Comparison of ENCODE assay signal across 8 cellular contexts in genomic region chr13:52201439-52202193, GRCh38. TPM values are rescaled to one million over a fixed set of nuclear protein-coding genes. Genes with fewer than 3 reads are reported as not detected.
DNase-seq lines count a peak whose midpoint lies in the region; ATAC-seq and TF ChIP-seq lines count a peak whose summit lies in the region.
"Not testable (repeated sequence)": the region's sequence is repeated elsewhere in the genome, so short reads cannot be mapped to it uniquely, and the experiment has no call there.

No MANE protein-coding gene starts in this region.

- POLR2A ChIA-PET in MCF 10A (lab: Yijun Ruan, JAX): interaction anchor here (1.2 kb wide), 1 partner anchor 42 kb away, joined by 3 read pairs; no protein-coding TSS in a partner anchor

- peak; percentile 53 for DNase-seq in ACHN
- DNase-seq in G401 (ENCODE audit: low spot score): peak; percentile 54
- DNase-seq in NCI-H2196 (lab: John Stamatoyannopoulos, UW; ENCODE audit: unreplicated experiment): peak; percentile 1
- DNase-seq in T-helper 17 cell: not testable (repeated sequence)
- peak; percentile 42 for DNase-seq in MCF 10A (ENCODE audit: unreplicated experiment)
- peak in 32 of 42 donors; percentile 17 to 79 (median 50) for DNase-seq in head of caudate nucleus
- peak; percentile 27 for DNase-seq in naive B cell

- not testable (repeated sequence) for H3K9me3 ChIP-seq in T-helper 17 cell (ENCODE audit: control insufficient read depth, low read length, poor library complexity, severe bottlenecking)

- CTCF ChIA-PET in MCF 10A (lab: Yijun Ruan, JAX): interaction anchor here (0.6 to 2.3 kb wide), 15 partner anchors 10 to 573 kb away, joined by 3 to 20 read pairs (median 3); no protein-coding TSS in a partner anchor

- in situ Hi-C loops in ACHN (cut with HindIII; ENCODE audit: low pct_ligation_motif_present, low pct_unique_long_range_greater_than_20kb, low sequenced_read_pairs); G401 (cut with HindIII; ENCODE audit: low sequenced_read_pairs): not testable (repeated sequence)

- not testable (repeated sequence) for H3K36me3 Mint-ChIP-seq in T-helper 17 cell (ENCODE audit: low read depth); MCF 10A (ENCODE audit: insufficient read depth, unreplicated experiment); naive B cell

- BruUV-seq in MCF 10A (replicated peaks; lab: Mats Ljungman, UMichigan): not testable (repeated sequence)

- H3K27me3 Mint-ChIP-seq in T-helper 17 cell; MCF 10A (ENCODE audit: insufficient read depth, unreplicated experiment); naive B cell: not testable (repeated sequence)

- intact Hi-C loops in MCF 10A (cut with micrococcal nuclease): loop anchor here (1.0 kb wide), 2 partner anchors 200 to 305 kb away; no protein-coding TSS in a partner anchor
- intact Hi-C loops in head of caudate nucleus (cut with DNase I): not testable (repeated sequence)

- TF ChIP-seq CTCF in MCF 10A (IDR thresholded peaks at IDR 0.05; ENCODE audit: unreplicated experiment): peak; percentile 50

- H3K4me1 Mint-ChIP-seq in T-helper 17 cell, naive B cell: not testable (repeated sequence)
- H3K4me1 Mint-ChIP-seq in MCF 10A (ENCODE audit: insufficient read depth, unreplicated experiment): peaks cover 11% of the 10 kb centered on the region

- H3K4me3 Mint-ChIP-seq in T-helper 17 cell; MCF 10A (ENCODE audit: unreplicated experiment); naive B cell: not testable (repeated sequence)

- H3K9me3 Mint-ChIP-seq in MCF 10A (ENCODE audit: unreplicated experiment); naive B cell: not testable (repeated sequence)

- H3K27ac Mint-ChIP-seq in T-helper 17 cell; MCF 10A (ENCODE audit: low read depth, unreplicated experiment): not testable (repeated sequence)
- H3K27ac Mint-ChIP-seq in naive B cell: peak overlapping the region in 3 of 6 donors; percentile 25 to 33 (median 27)

- ATAC-seq in HG02798 (IDR thresholded peaks at IDR 0.05; ENCODE audit: poor library complexity, unreplicated experiment): peak; percentile 44
- ATAC-seq in T-helper 17 cell: peak; percentile 68
- peak; percentile 64 to 69 for ATAC-seq in naive B cell (ENCODE audit: low read depth in 2 of 2)

RNA-seq across cellular contexts. Expression of gene NEK3, which starts 42.2 kb away (rescaled TPM):
- 22.2 and 22.5 TPM in 2 replicates for total RNA-seq in G401 (2014; rRNA removed; shearing (Covaris generic))
- total RNA-seq in T-helper 17 cell (1 to 10 TPM; 6.8 to 8.5 TPM), MCF 10A (2022) (18.1 and 23.7 TPM in 2 replicates)
- 1 to 10 TPM; 2.5 to 5.7 (median 3.8) TPM for polyA plus RNA-seq in naive B cell (ENCODE audit: low read depth in 6 of 6)
